Comparison of ENCODE assay signal across 23 cellular contexts in genomic region chr12:95762123-95762785, GRCh38. TPM values are rescaled to one million over a fixed set of nuclear protein-coding genes. Genes with fewer than 3 reads are reported as not detected.
A peak's percentile ranks its signal among the peaks of the same experiment; 100 is the strongest.
DNase-seq lines count a peak whose midpoint lies in the region; ATAC-seq, FAIRE-seq and TF ChIP-seq lines count a peak whose summit lies in the region.
"Had no signal": no experiment of that assay in that cellular context is flagged by ENCODE, and none has a peak within 500 bp of the region (broad histone marks: within the 10 kb centered on the region; RNA-seq: fewer than 3 reads in every experiment).

No MANE protein-coding gene starts in this region.

- H3K4me1 Mint-ChIP-seq in stimulated activated memory B cell treated with anti-CD40 and anti-IgM and Interleukin-4, amounts not matched to agents 10 μg/mL and 1 μg/mL and 100 μg/mL, for 72 hours, result peaks cover 14% of the 10 kb centered on the region
- H3K4me1 Mint-ChIP-seq: nephron progenitor cell had no signal

- intact Hi-C loops in adrenal gland (cut with DNase I), result no loop called here

- TF ChIP-seq POLR2A in A549 (IDR thresholded peaks at IDR 0.05; ENCODE audit: low read length) (no peak), adrenal gland (IDR thresholded peaks at IDR 0.05) (peak in 1 of 2 donors; percentile 10)

- ATAC-seq in A549 (no peak), lung (ENCODE audit: insufficient read depth, low FRiP score) (peak; percentile 51)
- no peak for ATAC-seq in stimulated activated memory B cell treated with anti-CD40 and anti-IgM and Interleukin-4, amounts not matched to agents 10 μg/mL and 1 μg/mL and 100 μg/mL, for 72 hours
- ATAC-seq: activated CD8-positive, alpha-beta T cell treated with anti-CD3 and anti-CD28 coated beads for 36 hours; activated T-cell treated with anti-CD3 and anti-CD28 coated beads, Interleukin-2, amount 50 U/mL, for 4 hours; CD8-positive, alpha-beta T cell had no signal

- peak; percentile 7 for FAIRE-seq in A549 (lab: Jason Lieb, UNC)
- FAIRE-seq: kidney, small intestine had no signal

- WGBS in A549 (ENCODE audit: missing lambda C conversion rate), result 91% methylated on average over 3 of the region's 3 CpGs
- 38 to 43% (median 41%) methylated on average over 3 of the region's 3 CpGs for WGBS in adrenal gland, 4 donors
- 63 to 77% methylated on average over 3 of the region's 3 CpGs for WGBS in lung, 2 donors

- H3K27me3 Mint-ChIP-seq in stimulated activated memory B cell treated with anti-CD40 and anti-IgM and Interleukin-4, amounts not matched to agents 10 μg/mL and 1 μg/mL and 100 μg/mL, for 72 hours, result peaks cover 6% of the 10 kb centered on the region
- H3K27me3 Mint-ChIP-seq: brain, progenitor cell of endocrine pancreas had no signal

- H3K27ac ChIP-seq in A549, result peak overlapping the region; percentile 1 to 50; a peak in 2 of 6 replicates
- H3K27ac ChIP-seq in adrenal gland, result peak overlapping the region; percentile 11 to 80 (median 42)
- H3K27ac ChIP-seq in lung (ENCODE audit: low read depth in 1 of 2, low read length in 1 of 2), result no peak overlapping the region

- H3K4me3 Mint-ChIP-seq in stimulated activated memory B cell treated with anti-CD40 and anti-IgM and Interleukin-4, amounts not matched to agents 10 μg/mL and 1 μg/mL and 100 μg/mL, for 72 hours, result no peak overlapping the region
- H3K4me3 Mint-ChIP-seq: activated CD8-positive, alpha-beta T cell treated with anti-CD3 and anti-CD28 coated beads for 36 hours; activated T-cell treated with anti-CD3 and anti-CD28 coated beads, Interleukin-2, amount 50 U/mL, for 4 hours; brain; CD8-positive, alpha-beta T cell; nephron progenitor cell; T-helper 2 cell treated with Interferon-gamma antibody and Interleukin-4, amounts not matched to agents 5 μg/mL and 100 μg/mL, for 36 hours had no signal

- no peaks in the 10 kb centered on the region for H3K36me3 Mint-ChIP-seq in stimulated activated memory B cell treated with anti-CD40 and anti-IgM and Interleukin-4, amounts not matched to agents 10 μg/mL and 1 μg/mL and 100 μg/mL, for 72 hours
- H3K36me3 Mint-ChIP-seq: activated naive CD4-positive, alpha-beta T cell treated with anti-CD3 and anti-CD28 coated beads, Interleukin-2, amount 50 U/mL, for 72 hours; CD8-positive, alpha-beta T cell had no signal

- no peaks in the 10 kb centered on the region for H3K9me3 Mint-ChIP-seq in stimulated activated memory B cell treated with anti-CD40 and anti-IgM and Interleukin-4, amounts not matched to agents 10 μg/mL and 1 μg/mL and 100 μg/mL, for 72 hours
- H3K9me3 Mint-ChIP-seq: activated CD8-positive, alpha-beta T cell treated with anti-CD3 and anti-CD28 coated beads for 36 hours; activated naive CD4-positive, alpha-beta T cell treated with anti-CD3 and anti-CD28 coated beads, Interleukin-2, amount 50 U/mL, for 72 hours; activated T-cell treated with anti-CD3 and anti-CD28 coated beads, Interleukin-2, amount 50 U/mL, for 4 hours; CD8-positive, alpha-beta T cell; T-helper 2 cell treated with Interferon-gamma antibody and Interleukin-4, amounts not matched to agents 5 μg/mL and 100 μg/mL, for 36 hours had no signal

- no peak overlapping the region for H3K27ac Mint-ChIP-seq in stimulated activated memory B cell treated with anti-CD40 and anti-IgM and Interleukin-4, amounts not matched to agents 10 μg/mL and 1 μg/mL and 100 μg/mL, for 72 hours
- H3K27ac Mint-ChIP-seq: activated CD8-positive, alpha-beta T cell treated with anti-CD3 and anti-CD28 coated beads for 36 hours; activated naive CD4-positive, alpha-beta T cell treated with anti-CD3 and anti-CD28 coated beads, Interleukin-2, amount 50 U/mL, for 72 hours; brain; CD8-positive, alpha-beta T cell; nephron progenitor cell; progenitor cell of endocrine pancreas; T-helper 2 cell treated with Interferon-gamma antibody and Interleukin-4, amounts not matched to agents 5 μg/mL and 100 μg/mL, for 36 hours had no signal

- CTCF ChIA-PET in A549 (lab: Yijun Ruan, JAX), result no interaction called here

- DNase-seq in A549 (ENCODE audit: low read depth in 1 of 2, low spot score in 1 of 2) (no peak), HuH-7 (ENCODE audit: low spot score) (peak; percentile 36), adrenal gland (peak in 4 of 7 donors; percentile 24 to 43 (median 36)), lung (ENCODE audit: low spot score) (no peak), RPMI8226 (no peak), midbrain (lab: John Stamatoyannopoulos, UW) (no peak), mesenteric fat pad (ENCODE audit: low spot score) (no peak)
- DNase-seq: activated CD8-positive, alpha-beta T cell treated with anti-CD3 and anti-CD28 coated beads for 36 hours; activated T-cell treated with anti-CD3 and anti-CD28 coated beads, Interleukin-2, amount 50 U/mL, for 4 hours; CD8-positive, alpha-beta T cell; cortex of kidney; DMS79 treated with DMSO at 0.1 percent for 48 hours; kidney; NCI-H1105 treated with DMSO at 0.1 percent for 48 hours; NCI-H526; nephron progenitor cell; small intestine; stimulated activated CD4-positive, alpha-beta T cell treated with anti-CD3 and anti-CD28 coated beads, Interleukin-4, amount 100 ng/mL, for 24 hours had no signal

- H3K4me3 ChIP-seq in A549 (no peak overlapping the region), adrenal gland (peak overlapping the region in 1 of 4 donors; percentile 20), lung (no peak overlapping the region)

- no peak for TF ChIP-seq RAD21 in A549 (conservative IDR thresholded peaks at IDR 0.05 in 1 of 2, IDR thresholded peaks at IDR 0.05 in 1 of 2)

- H3K9me3 ChIP-seq in A549 (peaks cover 11% of the 10 kb centered on the region; the same call in 1 of the 3 replicates), adrenal gland (replicated peaks in 1 of 3) (no peaks in the 10 kb centered on the region), lung (ENCODE audit: control insufficient read depth in 2 of 2, insufficient read depth in 1 of 2, low read length in 1 of 2) (no peaks in the 10 kb centered on the region)

- TF ChIP-seq CTCF in A549 (IDR thresholded peaks at IDR 0.05) (no peak), adrenal gland (IDR thresholded peaks at IDR 0.05) (no peak), lung (IDR thresholded peaks at IDR 0.05; ENCODE audit: control extremely low read depth, extremely low read depth) (no peak)

- POLR2A ChIA-PET in A549 (lab: Yijun Ruan, JAX), result no interaction called here

- H3K36me3 ChIP-seq in adrenal gland (replicated peaks in 1 of 2) (no peaks in the 10 kb centered on the region), lung (ENCODE audit: control insufficient read depth in 2 of 2, insufficient read depth in 2 of 2, low read length in 2 of 2) (no peaks in the 10 kb centered on the region)

- no peak for TF ChIP-seq EP300 in A549 (IDR thresholded peaks at IDR 0.05)

- H3K27me3 ChIP-seq in adrenal gland (no peaks in the 10 kb centered on the region), lung (ENCODE audit: control insufficient read depth, insufficient read depth) (no peaks in the 10 kb centered on the region)

- peak overlapping the region; percentile 64; the same call in 2 of the 3 replicates for H3K4me2 ChIP-seq in A549

- peaks cover 49% of the 10 kb centered on the region for H3K4me1 ChIP-seq in A549
- H3K4me1 ChIP-seq in adrenal gland (replicated peaks in 1 of 2), result peaks cover 14 to 32% of the 10 kb centered on the region in 2 donors
- peaks cover 2 to 9% of the 10 kb centered on the region in 2 donors for H3K4me1 ChIP-seq in lung (ENCODE audit: control insufficient read depth in 2 of 2, insufficient read depth in 2 of 2, low read length in 2 of 2)

TF ChIP-seq in A549, 52 proteins besides CTCF, POLR2A, EP300 and RAD21:
- TF ChIP-seq JUNB (IDR thresholded peaks at IDR 0.05) (no peak), MAFK (IDR thresholded peaks at IDR 0.05; ENCODE audit: partially characterized antibody) (peak; percentile 35), CHD2 (IDR thresholded peaks at IDR 0.05; ENCODE audit: low read length, partially characterized antibody) (no peak), KDM5A (IDR thresholded peaks at IDR 0.05) (no peak), HOXB13 (CRISPR knock-in tag; IDR thresholded peaks at IDR 0.05; ENCODE audit: low read depth) (no peak)

RNA-seq across cellular contexts. Expression of gene NTN4, which starts 28.3 kb away (rescaled TPM):
- polyA plus RNA-seq in A549 (2011; rRNA removed) (132 and 168 TPM in 2 replicates), A549 (2017; fragmentation: RNase III; extraction: RNeasy Plus Mini Kit Qiagen cat#74134 plus additional on column Dnase treatment) (36.9 to 37.3 TPM (median 37.1 TPM) in 3 replicates), adrenal gland (10 to 100 TPM; 10.1 to 17.2 (median 15.6) TPM), lung (10 to 100 TPM; 22.1 to 40.9 TPM)
- polyA plus RNA-seq in A549 (2012; cell fraction: cytosol; rRNA removed), result 63.1 and 77.4 TPM in 2 replicates
- 77.0 and 82.3 TPM in 2 replicates for polyA plus RNA-seq in A549 (2012; cell fraction: nucleus; rRNA removed)
- polyA minus RNA-seq in A549 (2011; rRNA and poly(A)+ RNA removed), result 274 and 323 TPM in 2 replicates
- total RNA-seq in adrenal gland (10 to 100 TPM; 10.4 to 62.5 (median 44.2) TPM), lung (10 to 100 TPM; 66.1 to 72.4 TPM), mesenteric fat pad (11.6 TPM)
- total RNA-seq: activated CD8-positive, alpha-beta T cell treated with anti-CD3 and anti-CD28 coated beads for 36 hours; activated naive CD4-positive, alpha-beta T cell treated with anti-CD3 and anti-CD28 coated beads, Interleukin-2, amount 50 U/mL, for 72 hours had no signal

Comparison
In these comparisons a context has a peak if more than half of its experiments do, and no peak if none do; other contexts are left out.
1. DNase-seq: peak in HuH-7 (single experiment) and adrenal gland (4 of 7); none in A549 (0 of 2), lung (single experiment), RPMI8226 (single experiment), midbrain (single experiment) and mesenteric fat pad (single experiment).
2. H3K27ac ChIP-seq: peak in A549 (2 of 2) and adrenal gland (5 of 5); none in lung (0 of 2).